1 cellular context compared by ENCODE assay signal in genomic region chr15:55694652-55695150, GRCh38.
TF ChIP-seq lines count a peak whose summit lies in the region.

No MANE protein-coding gene starts in this region.

TF ChIP-seq in HEK293, 187 proteins besides CTCF, POLR2A, EP300 and RAD21 (continued from another document and continues in another):
- TF ChIP-seq ZNF561 (tag by site-specific recombination; IDR thresholded peaks at IDR 0.05; ENCODE audit: borderline replicate concordance) (peak; percentile 94), ZNF114 (tag by site-specific recombination; IDR thresholded peaks at IDR 0.05) (no peak), ZBTB20 (tag by site-specific recombination; IDR thresholded peaks at IDR 0.05) (no peak), FEZF1 (tag by site-specific recombination; IDR thresholded peaks at IDR 0.05) (peak; percentile 97), BCL11B (tag by site-specific recombination; IDR thresholded peaks at IDR 0.05; ENCODE audit: low read depth) (no peak), ZNF280C (tag by site-specific recombination; IDR thresholded peaks at IDR 0.05) (no peak), ZNF362 (tag by site-specific recombination; IDR thresholded peaks at IDR 0.05) (no peak), ZNF701 (tag by site-specific recombination; IDR thresholded peaks at IDR 0.05) (no peak), ZNF10 (tag by site-specific recombination; IDR thresholded peaks at IDR 0.05) (peak; percentile 56; the same call in 1 of the 2 replicates), GFI1B (tag by site-specific recombination; IDR thresholded peaks at IDR 0.05) (peak; percentile 77; the same call in 1 of the 2 replicates), ZNF433 (tag by site-specific recombination; IDR thresholded peaks at IDR 0.05; ENCODE audit: low read depth) (no peak), KLF10 (tag by site-specific recombination; IDR thresholded peaks at IDR 0.05) (peak; percentile 11; the same call in 1 of the 2 replicates), BCL11A (tag by site-specific recombination; IDR thresholded peaks at IDR 0.05; ENCODE audit: low read depth) (0 out of 2 replicates have a peak, but pooled peaks have one; percentile 30), ZBTB6 (tag by site-specific recombination; IDR thresholded peaks at IDR 0.05) (peak; percentile 58; the same call in 1 of the 2 replicates), SCRT1 (tag by site-specific recombination; IDR thresholded peaks at IDR 0.05; ENCODE audit: borderline replicate concordance) (0 out of 2 replicates have a peak, but pooled peaks have one; percentile 57), INSM2 (tag by site-specific recombination; IDR thresholded peaks at IDR 0.05) (peak; percentile 77), ZNF391 (tag by site-specific recombination; IDR thresholded peaks at IDR 0.05; ENCODE audit: borderline replicate concordance, low read depth) (no peak), ZNF184 (tag by site-specific recombination; IDR thresholded peaks at IDR 0.05) (no peak), ZNF426 (tag by site-specific recombination; IDR thresholded peaks at IDR 0.05) (no peak), ZEB2 (tag by site-specific recombination; IDR thresholded peaks at IDR 0.05) (peak; percentile 15; the same call in 1 of the 2 replicates), ZNF692 (tag by site-specific recombination; IDR thresholded peaks at IDR 0.05) (peak; percentile 51; the same call in 1 of the 2 replicates), ZBTB7A (tag by site-specific recombination; IDR thresholded peaks at IDR 0.05; ENCODE audit: low read depth) (no peak), ZBTB26 (tag by site-specific recombination; optimal IDR thresholded peaks at IDR 0.05) (no peak), ZNF280D (tag by site-specific recombination; IDR thresholded peaks at IDR 0.05) (no peak), ZNF555 (tag by site-specific recombination; conservative IDR thresholded peaks at IDR 0.05) (no peak), KLF16 (tag by site-specific recombination; IDR thresholded peaks at IDR 0.05) (no peak), WT1 (tag by site-specific recombination; IDR thresholded peaks at IDR 0.05) (peak; percentile 63), ZNF473 (tag by site-specific recombination; IDR thresholded peaks at IDR 0.05) (no peak), ZNF398 (tag by site-specific recombination; IDR thresholded peaks at IDR 0.05) (peak; percentile 55; the same call in 1 of the 2 replicates), ZNF76 (tag by site-specific recombination; IDR thresholded peaks at IDR 0.05; ENCODE audit: borderline replicate concordance, low read depth) (no peak), EGR2 (tag by site-specific recombination; IDR thresholded peaks at IDR 0.05; ENCODE audit: low read depth) (no peak), ZNF610 (tag by site-specific recombination; IDR thresholded peaks at IDR 0.05; ENCODE audit: borderline replicate concordance) (peak; percentile 35; the same call in 1 of the 2 replicates), OSR2 (tag by site-specific recombination; IDR thresholded peaks at IDR 0.05) (peak; percentile 94), TCF7L2 (IDR thresholded peaks at IDR 0.05; ENCODE audit: borderline replicate concordance, low read depth, low read length) (peak; percentile 69; the same call in 1 of the 2 replicates), KLF1 (tag by site-specific recombination; IDR thresholded peaks at IDR 0.05) (no peak), ZNF792 (tag by site-specific recombination; IDR thresholded peaks at IDR 0.05) (no peak), ZNF518A (tag by site-specific recombination; conservative IDR thresholded peaks at IDR 0.05; ENCODE audit: low read depth) (no peak), SP7 (tag by site-specific recombination; IDR thresholded peaks at IDR 0.05) (peak; percentile 83)
- TF ChIP-seq, protein P1, sequence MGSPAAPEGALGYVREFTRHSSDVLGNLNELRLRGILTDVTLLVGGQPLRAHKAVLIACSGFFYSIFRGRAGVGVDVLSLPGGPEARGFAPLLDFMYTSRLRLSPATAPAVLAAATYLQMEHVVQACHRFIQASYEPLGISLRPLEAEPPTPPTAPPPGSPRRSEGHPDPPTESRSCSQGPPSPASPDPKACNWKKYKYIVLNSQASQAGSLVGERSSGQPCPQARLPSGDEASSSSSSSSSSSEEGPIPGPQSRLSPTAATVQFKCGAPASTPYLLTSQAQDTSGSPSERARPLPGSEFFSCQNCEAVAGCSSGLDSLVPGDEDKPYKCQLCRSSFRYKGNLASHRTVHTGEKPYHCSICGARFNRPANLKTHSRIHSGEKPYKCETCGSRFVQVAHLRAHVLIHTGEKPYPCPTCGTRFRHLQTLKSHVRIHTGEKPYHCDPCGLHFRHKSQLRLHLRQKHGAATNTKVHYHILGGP (tag by site-specific recombination; IDR thresholded peaks at IDR 0.05): no peak
